Comparison of ENCODE assay signal across 8 cellular contexts in genomic region chr19:41327076-41327475, GRCh38. TPM values are rescaled to one million over a fixed set of nuclear protein-coding genes. Genes with fewer than 3 reads are reported as not detected.
DNase-seq lines count a peak whose midpoint lies in the region; ATAC-seq and TF ChIP-seq lines count a peak whose summit lies in the region.

No MANE protein-coding gene starts in this region.

- CTCF ChIA-PET in AG04450 (lab: Charles Lee): interaction anchor here (0.6 kb wide), 2 partner anchors 11 to 692 kb away, joined by 3 to 4 read pairs; no protein-coding TSS in a partner anchor

- peak overlapping the region; percentile 68 for H3K27ac ChIP-seq in AG04450 (ENCODE audit: low read depth, low read length)
- H3K27ac ChIP-seq in adrenal gland: peak overlapping the region; percentile 2 to 91 (median 31)
- peak overlapping the region; percentile 75 to 78 for H3K27ac ChIP-seq in mucosa of rectum (ENCODE audit: low read depth in 2 of 2, low read length in 2 of 2)

- H3K9me3 Mint-ChIP-seq in HFFc6: no peaks in the 10 kb centered on the region

- H3K9ac ChIP-seq in mucosa of rectum (ENCODE audit: low read depth in 1 of 2, low read length in 2 of 2): peak overlapping the region; percentile 63 to 64

- peak overlapping the region; percentile 95 for H3K27ac Mint-ChIP-seq in HFFc6

- H3K4me1 ChIP-seq in adrenal gland (replicated peaks in 1 of 2) (peaks cover 27 to 56% of the 10 kb centered on the region in 2 donors), mucosa of rectum (ENCODE audit: control insufficient read depth in 2 of 2, insufficient read depth in 2 of 2, low read length in 2 of 2) (peaks cover 57 to 62% of the 10 kb centered on the region in 2 donors)

- H3K4me3 ChIP-seq in AG04450 (ENCODE audit: low read depth, low read length) (no peak overlapping the region), adrenal gland (peak overlapping the region in 1 of 4 donors; percentile 25), mucosa of rectum (ENCODE audit: low read length in 2 of 2) (peak overlapping the region; percentile 44 to 70)

- peak overlapping the region; percentile 83; the same call in 1 of the 2 replicates for H3K4me3 Mint-ChIP-seq in HFFc6

- TF ChIP-seq CTCF in AG04450 (IDR thresholded peaks at IDR 0.05; ENCODE audit: low read depth, low read length): no peak
- TF ChIP-seq CTCF in HFFc6 (IDR thresholded peaks at IDR 0.05): no peak
- no peak for TF ChIP-seq CTCF in adrenal gland (IDR thresholded peaks at IDR 0.05)

- H3K36me3 ChIP-seq in adrenal gland (replicated peaks in 1 of 2) (peaks cover 0 to 21% of the 10 kb centered on the region in 2 donors), mucosa of rectum (ENCODE audit: control insufficient read depth in 2 of 2, insufficient read depth in 2 of 2, low read length in 2 of 2) (peaks cover 9% of the 10 kb centered on the region in 2 donors)

- DNase-seq in AG04450 (ENCODE audit: low read depth, low spot score): no peak
- no peak for DNase-seq in HFFc6
- no peak for DNase-seq in adrenal gland
- DNase-seq in SKM-1 (lab: John Stamatoyannopoulos, UW; ENCODE audit: unreplicated experiment): no peak
- DNase-seq in DMS153 treated with DMSO at 0.1 percent for 48 hours (lab: John Stamatoyannopoulos, UW; ENCODE audit: unreplicated experiment): no peak

- H3K4me1 Mint-ChIP-seq in HFFc6 (ENCODE audit: low read depth): peaks cover 66% of the 10 kb centered on the region

- no peak for TF ChIP-seq POLR2A in adrenal gland (IDR thresholded peaks at IDR 0.05)

- H3K9me3 ChIP-seq in AG04450 (ENCODE audit: control insufficient read depth, insufficient read depth, low read length): no peaks in the 10 kb centered on the region; the same call in 1 of the 2 replicates
- H3K9me3 ChIP-seq in adrenal gland (replicated peaks in 1 of 3): no peaks in the 10 kb centered on the region
- no peaks in the 10 kb centered on the region for H3K9me3 ChIP-seq in mucosa of rectum (ENCODE audit: control insufficient read depth in 2 of 2, low read length in 2 of 2)

- peaks cover 3% of the 10 kb centered on the region for H3K27me3 Mint-ChIP-seq in HFFc6 (ENCODE audit: insufficient read depth)

- peaks cover 34% of the 10 kb centered on the region for H3K36me3 Mint-ChIP-seq in HFFc6 (ENCODE audit: low read depth)

- intact Hi-C loops in adrenal gland (cut with DNase I): no loop called here

- 40 to 53% (median 48%) methylated on average over 3 to 9 of the region's 9 CpGs for WGBS in adrenal gland, 4 donors

- POLR2A ChIA-PET in AG04450 (lab: Yijun Ruan, JAX): interaction anchor here (0.9 kb wide), 1 partner anchor 24 kb away, joined by 3 read pairs; no protein-coding TSS in a partner anchor

- H3K27me3 ChIP-seq in AG04450 (ENCODE audit: control insufficient read depth, insufficient read depth, low read length) (no peaks in the 10 kb centered on the region), adrenal gland (no peaks in the 10 kb centered on the region), mucosa of rectum (ENCODE audit: control insufficient read depth in 2 of 2, insufficient read depth in 2 of 2, low read length in 2 of 2) (peaks cover 4 to 13% of the 10 kb centered on the region in 2 donors)

- ATAC-seq in GM19023 (IDR thresholded peaks at IDR 0.05; ENCODE audit: unreplicated experiment): no peak
- ATAC-seq in HG03460 (IDR thresholded peaks at IDR 0.05; ENCODE audit: unreplicated experiment): no peak

RNA-seq across cellular contexts. Expression of gene CCDC97, which starts 17.1 kb away (rescaled TPM):
- polyA plus RNA-seq in AG04450 (2011; rRNA removed) (8.5 and 9.3 TPM in 2 replicates), adrenal gland (10 to 100 TPM in 1 of 3 donors, 1 to 10 TPM in 2; 9.4 to 17.4 (median 10.0) TPM)
- polyA minus RNA-seq in AG04450 (2011; rRNA and poly(A)+ RNA removed): 14.0 and 15.8 TPM in 2 replicates
- total RNA-seq in HFFc6 (2021; fragmentation: NEBNext Ultra II Directional; extraction: Animal tissue kit (Norgen Biotek cat#: 25700)): 10 to 100 TPM; 15.4 to 19.1 (median 16.8) TPM
- total RNA-seq in adrenal gland: 10 to 100 TPM in 7 of 8 donors, 1 to 10 TPM in 1; 9.2 to 25.6 (median 19.8) TPM

RNA-seq across cellular contexts. Expression of gene TGFB1, which starts 26.6 kb away (rescaled TPM):
- polyA plus RNA-seq in AG04450 (2011; rRNA removed): 4.9 and 11.2 TPM in 2 replicates
- polyA minus RNA-seq in AG04450 (2011; rRNA and poly(A)+ RNA removed): 22.8 and 28.9 TPM in 2 replicates
- total RNA-seq in HFFc6 (2021; fragmentation: NEBNext Ultra II Directional; extraction: Animal tissue kit (Norgen Biotek cat#: 25700)): 100 to 1,000 TPM; 150 to 163 (median 158) TPM
- total RNA-seq in adrenal gland: 10 to 100 TPM; 17.4 to 75.9 (median 42.2) TPM
- 10 to 100 TPM in 2 of 3 donors, 1 to 10 TPM in 1; 8.7 to 37.9 (median 17.1) TPM for polyA plus RNA-seq in adrenal gland

RNA-seq across cellular contexts. Expression of gene B9D2, which starts 36.9 kb away (rescaled TPM):
- polyA plus RNA-seq in AG04450 (2011; rRNA removed) (3.9 and 5.1 TPM in 2 replicates), adrenal gland (10 to 100 TPM in 1 of 3 donors, 1 to 10 TPM in 2; 2.7 to 14.4 (median 8.9) TPM)
- polyA minus RNA-seq in AG04450 (2011; rRNA and poly(A)+ RNA removed): 1.3 and 1.7 TPM in 2 replicates
- total RNA-seq in HFFc6 (2021; fragmentation: NEBNext Ultra II Directional; extraction: Animal tissue kit (Norgen Biotek cat#: 25700)): 1 to 10 TPM; 4.9 to 6.8 (median 6.3) TPM
- total RNA-seq in adrenal gland: 10 to 100 TPM in 5 of 8 donors, 1 to 10 TPM in 3; 7.5 to 16.8 (median 12.4) TPM

RNA-seq across cellular contexts. Expression of gene TMEM91, which starts 49.3 kb away (rescaled TPM):
- 5.2 and 6.3 TPM in 2 replicates for polyA plus RNA-seq in AG04450 (2011; rRNA removed)
- polyA minus RNA-seq in AG04450 (2011; rRNA and poly(A)+ RNA removed): 8.4 and 17.7 TPM in 2 replicates
- 1 to 10 TPM; 1.4 to 2.6 (median 1.7) TPM for total RNA-seq in HFFc6 (2021; fragmentation: NEBNext Ultra II Directional; extraction: Animal tissue kit (Norgen Biotek cat#: 25700))
- 10 to 100 TPM in 2 of 8 donors, 1 to 10 TPM in 6; 2.0 to 13.5 (median 9.6) TPM for total RNA-seq in adrenal gland
- 10 to 100 TPM in 2 of 3 donors, 1 to 10 TPM in 1; 1.9 to 88.6 (median 30.6) TPM for polyA plus RNA-seq in adrenal gland
